ENCODE assay signal across 11 cellular contexts in genomic region chr22:21760640-21761039, GRCh38. TPM values are rescaled to one million over a fixed set of nuclear protein-coding genes. Genes with fewer than 3 reads are reported as not detected.
DNase-seq lines count a peak whose midpoint lies in the region; ATAC-seq, FAIRE-seq and TF ChIP-seq lines count a peak whose summit lies in the region.
"Had no signal": no experiment of that assay in that cellular context is flagged by ENCODE, and none has a peak within 500 bp of the region (broad histone marks: within the 10 kb centered on the region; RNA-seq: fewer than 3 reads in every experiment).

No MANE protein-coding gene starts in this region.

- ATAC-seq in GM21576 (IDR thresholded peaks at IDR 0.05; ENCODE audit: unreplicated experiment) (no peak), GM19395 (IDR thresholded peaks at IDR 0.05; ENCODE audit: unreplicated experiment) (no peak)
- ATAC-seq: esophagus mucosa had no signal

- H3K4me3 ChIP-seq in bronchial epithelial cell (ENCODE audit: low read depth, low read length) (no peak overlapping the region), skeletal muscle cell (ENCODE audit: low read depth, low read length) (no peak overlapping the region), H7 (ENCODE audit: insufficient read depth, low read depth, low read length) (no peak overlapping the region)
- H3K4me3 ChIP-seq: cardiac muscle cell had no signal

- peaks cover 10% of the 10 kb centered on the region for H3K36me3 ChIP-seq in bronchial epithelial cell (ENCODE audit: control insufficient read depth, insufficient read depth, low read length)
- H3K36me3 ChIP-seq in H7 (replicated peaks; ENCODE audit: control insufficient read depth, insufficient read depth, low read length), result peaks cover 22% of the 10 kb centered on the region

- H3K27me3 ChIP-seq in bronchial epithelial cell (ENCODE audit: control insufficient read depth, insufficient read depth, low read length) (no peaks in the 10 kb centered on the region), H7 (ENCODE audit: control insufficient read depth, insufficient read depth, low read length) (no peaks in the 10 kb centered on the region)
- H3K27me3 ChIP-seq: cardiac muscle cell had no signal

- FAIRE-seq in bronchial epithelial cell (lab: Jason Lieb, UNC), result no peak

- DNase-seq in NCI-H510A treated with DMSO at 0.1 percent for 48 hours (lab: John Stamatoyannopoulos, UW) (peak; percentile 35), NCI-H510A (lab: John Stamatoyannopoulos, UW) (no peak), NCI-H2107 (lab: John Stamatoyannopoulos, UW) (peak; percentile 38), bronchial epithelial cell (ENCODE audit: low read depth) (peak; percentile 46), skeletal muscle cell (ENCODE audit: low read depth) (peak; percentile 55), H7 (no peak)
- DNase-seq: NCI-H1105 had no signal

- no peak for TF ChIP-seq CTCF in bronchial epithelial cell (IDR thresholded peaks at IDR 0.05; ENCODE audit: insufficient read depth, low read length, severe bottlenecking)

RNA-seq across cellular contexts. Expression of gene YPEL1, which starts 25.0 kb away (rescaled TPM):
- 0.13 and 0.26 TPM in 2 replicates for total RNA-seq in bronchial epithelial cell
- 2.2 and 6.4 TPM in 2 replicates for total RNA-seq in H7 (2014; rRNA removed; shearing (Covaris generic))

Comparison
In these comparisons a context has a peak if more than half of its experiments do, and no peak if none do; other contexts are left out.
1. DNase-seq: peak in NCI-H510A treated with DMSO at 0.1 percent for 48 hours (single experiment), NCI-H2107 (single experiment), bronchial epithelial cell (single experiment) and skeletal muscle cell (single experiment); none in NCI-H510A (single experiment) and H7 (single experiment).